23 cellular contexts compared by ENCODE assay signal in the genomic region with DNA sequence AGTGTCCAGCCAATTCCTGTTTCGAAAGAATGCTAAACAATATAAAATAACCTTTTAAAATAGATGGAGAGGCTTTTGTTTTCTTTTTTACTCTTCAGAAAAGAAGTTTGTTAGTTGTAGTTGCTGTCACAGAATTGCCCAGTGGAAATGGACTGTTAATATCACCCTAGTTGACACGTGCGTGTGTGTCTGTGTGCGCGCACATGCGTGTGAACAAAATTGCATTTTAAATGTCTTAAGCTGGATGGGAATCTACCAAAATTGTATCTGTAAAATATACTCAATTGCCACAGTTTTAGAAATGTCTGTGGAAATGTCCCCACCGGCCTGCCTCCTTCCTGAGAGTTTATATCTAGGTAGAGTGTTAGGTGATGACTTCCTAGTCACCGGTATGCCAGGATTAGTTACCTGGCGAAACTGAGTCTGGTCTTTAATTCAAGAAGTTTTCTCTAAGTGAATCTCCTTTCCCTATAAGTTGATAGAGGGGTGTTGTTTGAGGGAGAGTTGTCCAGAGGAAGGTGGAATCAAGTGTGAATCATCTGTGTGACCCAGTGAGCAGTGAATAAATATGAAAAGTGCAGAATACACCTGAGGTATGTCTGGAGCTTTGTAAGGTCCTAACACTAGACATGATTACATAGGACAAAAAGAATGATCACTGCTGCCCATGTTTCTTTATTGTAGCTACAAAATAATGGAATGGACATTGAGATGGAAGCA. TPM values are rescaled to one million over a fixed set of nuclear protein-coding genes. Genes with fewer than 3 reads are reported as not detected.
"Had no signal": no experiment of that assay in that cellular context is flagged by ENCODE, and none has a peak within 500 bp of the region (broad histone marks: within the 10 kb centered on the region; RNA-seq: fewer than 3 reads in every experiment).

No MANE protein-coding gene starts in this region.

- H3K9me3 ChIP-seq: prostate gland, right atrium auricular region, tibial nerve had no signal

- H3K36me3 ChIP-seq: prostate gland, right atrium auricular region, tibial nerve, WERI-Rb-1 had no signal

- H3K4me3 ChIP-seq: prostate gland, right atrium auricular region, tibial nerve had no signal

- H3K4me1 ChIP-seq: prostate gland had no signal

- DNase-seq: activated CD4-positive, alpha-beta T cell treated with anti-CD3 and anti-CD28 coated beads for 1 hour; activated CD8-positive, alpha-beta memory T cell treated with anti-CD3 and anti-CD28 coated beads, Interleukin-2, amount 50 U/mL, for 4 hours; activated naive CD4-positive, alpha-beta T cell; activated naive CD8-positive, alpha-beta T cell treated with anti-CD3 and anti-CD28 coated beads for 36 hours; activated T-cell treated with anti-CD3 and anti-CD28 coated beads, Interleukin-2, amount 50 U/mL, for 24 hours; effector CD4-positive, alpha-beta T cell; erythroblast; foreskin fibroblast; kidney glomerular epithelial cell; left ventricle myocardium superior; mammary epithelial cell; stimulated activated CD4-positive, alpha-beta T cell treated with anti-CD3 and anti-CD28 coated beads, Interleukin-12 subunit alpha, Interleukin-12 subunit beta, amount 100 ng/mL, for 4 hours; stimulated activated CD4-positive, alpha-beta T cell treated with anti-CD3 and anti-CD28 coated beads, Interleukin-4, amount 100 ng/mL, for 4 hours; stimulated activated naive CD8-positive, alpha-beta T cell treated with anti-CD3 and anti-CD28 coated beads, Interleukin-15, Interleukin-2, amounts not matched to agents 100 U/mL and 50 U/mL, for 24 hours; T-cell; WERI-Rb-1 had no signal

- ATAC-seq: activated T-helper 17 cell treated with anti-CD3 and anti-CD28 coated beads, Interleukin-2, amount 50 U/mL, for 72 hours; left ventricle myocardium superior; natural killer cell treated with Interleukin-12 subunit alpha and Interleukin-12 subunit beta and Interleukin-15 and Interleukin-18, amount 100 ng/mL, for 72 hours; stimulated activated naive CD8-positive, alpha-beta T cell treated with anti-CD3 and anti-CD28 coated beads, Interleukin-15, Interleukin-2, amounts not matched to agents 100 U/mL and 50 U/mL, for 24 hours; T-cell had no signal

- H3K27ac ChIP-seq: prostate gland, right atrium auricular region, tibial nerve, WERI-Rb-1 had no signal

RNA-seq across cellular contexts. Expression of a gene that starts 11.0 kb away (rescaled TPM):
- total RNA-seq: activated naive CD8-positive, alpha-beta T cell treated with anti-CD3 and anti-CD28 coated beads for 36 hours; activated T-helper 17 cell treated with anti-CD3 and anti-CD28 coated beads, Interleukin-2, amount 50 U/mL, for 72 hours; fibroblast of lung; left ventricle myocardium superior; mammary epithelial cell; natural killer cell treated with Interleukin-12 subunit alpha and Interleukin-12 subunit beta and Interleukin-15 and Interleukin-18, amount 100 ng/mL, for 72 hours; omental fat pad; T-cell; tibial nerve had no signal
